ENCODE assay signal across 18 cellular contexts in the genomic region with DNA sequence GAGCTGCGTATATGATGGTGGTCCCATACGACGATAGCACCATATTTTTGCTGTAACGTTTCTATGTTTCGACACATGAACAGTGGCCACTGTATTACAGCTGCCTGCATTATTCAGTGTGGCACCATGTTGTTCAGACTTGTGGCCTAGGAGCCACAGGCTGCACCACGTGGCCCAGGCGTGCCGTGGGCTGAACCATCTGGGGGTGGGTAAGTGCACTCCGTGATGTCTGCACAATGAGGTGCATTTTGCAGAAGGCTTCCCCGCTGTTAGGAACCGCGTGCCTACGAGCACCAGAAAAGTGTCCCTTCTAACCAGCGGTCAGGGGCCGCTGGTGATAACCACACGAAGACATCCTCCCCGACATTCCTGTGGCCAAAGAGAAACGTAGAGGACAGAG.
A peak's percentile ranks its signal among the peaks of the same experiment; 100 is the strongest.
DNase-seq lines count a peak whose midpoint lies in the region; ATAC-seq, FAIRE-seq and TF ChIP-seq lines count a peak whose summit lies in the region.
"Had no signal": no experiment of that assay in that cellular context is flagged by ENCODE, and none has a peak within 500 bp of the region (broad histone marks: within the 10 kb centered on the region; RNA-seq: fewer than 3 reads in every experiment).

No MANE protein-coding gene starts in this region.

- CTCF ChIA-PET in H1 (lab: Charles Lee; ENCODE audit: partially characterized antibody), result no interaction called here

- H2BK120ac ChIP-seq in H1 (replicated peaks; ENCODE audit: low read depth, low read length), result no peak overlapping the region

- H4K91ac ChIP-seq in H1 (replicated peaks; ENCODE audit: insufficient read length, low read length), result no peak overlapping the region

- no peak overlapping the region for H2BK5ac ChIP-seq in H1 (ENCODE audit: low read depth, low read length)

- H3K4me1 Mint-ChIP-seq in neural crest cell, result no peaks in the 10 kb centered on the region
- H3K4me1 Mint-ChIP-seq: CD14-positive monocyte; CD4-positive, alpha-beta memory T cell had no signal

- no peak for TF ChIP-seq POLR2A in H1 (IDR thresholded peaks at IDR 0.05; ENCODE audit: control extremely low read depth in 1 of 2, low read depth in 2 of 2, low read length in 2 of 2)

- peaks cover 7 to 9% of the 10 kb centered on the region in 2 experiments; a peak in 3 of 4 replicates for H3K9me3 ChIP-seq in H1 (ENCODE audit: insufficient read depth in 2 of 2, low read depth in 1 of 2, low read length in 1 of 2)

- no peak overlapping the region for H3K9ac ChIP-seq in H1 (replicated peaks in 1 of 4; ENCODE audit: extremely low read depth in 1 of 4, low read depth in 3 of 4, low read length in 3 of 4)
- H3K9ac ChIP-seq: BLaER1, GM23248 had no signal

- peak overlapping the region; percentile 39; the same call in 1 of the 2 replicates for H4K8ac ChIP-seq in H1 (ENCODE audit: extremely low read depth, insufficient read depth, low read length)

- no peak overlapping the region for H3K14ac ChIP-seq in H1 (ENCODE audit: insufficient read length)

- DNase-seq in H1 (ENCODE audit: low read depth in 1 of 2, low spot score in 2 of 2) (no peak), neural crest cell (ENCODE audit: low read depth, low spot score) (no peak), posterior vena cava (ENCODE audit: low spot score) (peak; percentile 68), MV-4-11 (lab: John Stamatoyannopoulos, UW) (no peak), substantia nigra (lab: John Stamatoyannopoulos, UW) (no peak)
- DNase-seq: 8988T; Calu3; CD4-positive, alpha-beta memory T cell; GF-D8; GM23248; HCEC 1CT; IMR-90 had no signal

- no peak overlapping the region for H3K4me3 ChIP-seq in H1 (ENCODE audit: extremely low read depth in 1 of 4, insufficient read depth in 2 of 4, low read depth in 3 of 4, low read length in 4 of 4)
- H3K4me3 ChIP-seq: BLaER1, GM23248 had no signal

- no peaks in the 10 kb centered on the region for H3K27me3 Mint-ChIP-seq in neural crest cell (ENCODE audit: low read depth)
- H3K27me3 Mint-ChIP-seq: CD4-positive, alpha-beta memory T cell had no signal

- no peaks in the 10 kb centered on the region for H3K27me3 ChIP-seq in H1 (replicated peaks in 1 of 4; ENCODE audit: control insufficient read depth in 3 of 4, extremely low read depth in 1 of 4, insufficient read depth in 3 of 4, low read length in 3 of 4)
- H3K27me3 ChIP-seq: BLaER1 had no signal

- no peak overlapping the region for H3K23ac ChIP-seq in H1 (ENCODE audit: insufficient read length)

- no peaks in the 10 kb centered on the region for H4K20me1 ChIP-seq in H1 (replicated peaks in 1 of 2; ENCODE audit: control insufficient read depth in 1 of 2, insufficient read depth in 2 of 2, low read length in 2 of 2)
- H4K20me1 ChIP-seq: BLaER1 had no signal

- TF ChIP-seq EP300 in Ishikawa (IDR thresholded peaks at IDR 0.05; ENCODE audit: borderline replicate concordance) (no peak), H1 (IDR thresholded peaks at IDR 0.05; ENCODE audit: borderline replicate concordance in 1 of 2, low read depth in 2 of 2, low read length in 2 of 2) (no peak)

- peak overlapping the region; percentile 38; the same call in 1 of the 2 replicates for H3K18ac ChIP-seq in H1 (ENCODE audit: extremely low read depth, low read length)

- TF ChIP-seq RAD21 in Ishikawa (IDR thresholded peaks at IDR 0.05; ENCODE audit: low read depth) (no peak), H1 (IDR thresholded peaks at IDR 0.05 in 1 of 2, conservative IDR thresholded peaks at IDR 0.05 in 1 of 2; ENCODE audit: low read depth in 2 of 2, low read length in 2 of 2) (no peak)

- FAIRE-seq in H1 (lab: Jason Lieb, UNC), result no peak
- FAIRE-seq: H54 had no signal

- POLR2A ChIA-PET in H1 (lab: Charles Lee; ENCODE audit: partially characterized antibody), result no interaction called here

- no peak overlapping the region for H2AK5ac ChIP-seq in H1 (ENCODE audit: low read depth, low read length)

- H2AFZ ChIP-seq in H1 (ENCODE audit: low read length), result no peak overlapping the region
- H2AFZ ChIP-seq: GM23248 had no signal

- H3K27ac Mint-ChIP-seq in neural crest cell (ENCODE audit: unreplicated experiment), result peak overlapping the region; percentile 19
- H3K27ac Mint-ChIP-seq: CD14-positive monocyte; CD4-positive, alpha-beta memory T cell had no signal

- no peak for ATAC-seq in GM19452 (IDR thresholded peaks at IDR 0.05; ENCODE audit: unreplicated experiment)

- peaks cover 0 to 2% (median 0%) of the 10 kb centered on the region in 4 experiments; a peak in 2 of 7 replicates for H3K4me1 ChIP-seq in H1 (replicated peaks in 1 of 4; ENCODE audit: control insufficient read depth in 3 of 4, insufficient read depth in 4 of 4, low read length in 3 of 4)

- H3K9me3 Mint-ChIP-seq in neural crest cell, result no peaks in the 10 kb centered on the region
- H3K9me3 Mint-ChIP-seq: CD4-positive, alpha-beta memory T cell had no signal

- no peak overlapping the region for H3K4me3 Mint-ChIP-seq in neural crest cell
- H3K4me3 Mint-ChIP-seq: CD14-positive monocyte; CD4-positive, alpha-beta memory T cell had no signal

- no peaks in the 10 kb centered on the region for H3K23me2 ChIP-seq in H1 (ENCODE audit: low read depth, low read length)

- H2BK15ac ChIP-seq in H1 (ENCODE audit: low read length), result no peak overlapping the region; the same call in 1 of the 2 replicates

- H3K4me2 ChIP-seq in H1 (ENCODE audit: insufficient read depth in 1 of 2, low read depth in 2 of 2, low read length in 2 of 2), result no peak overlapping the region

- no peaks in the 10 kb centered on the region for H3K79me1 ChIP-seq in H1 (ENCODE audit: low read depth, low read length)

- H3K27ac ChIP-seq in H1 (ENCODE audit: low read depth, low read length), result no peak overlapping the region
- no peak overlapping the region for H3K27ac ChIP-seq in substantia nigra (ENCODE audit: low read depth, low read length, poor library complexity, severe bottlenecking)
- H3K27ac ChIP-seq: BLaER1, GM23248, HL-60 had no signal

- WGBS in H1 (ENCODE audit: extremely low coverage in 1 of 2, insufficient coverage in 1 of 2, insufficient read length in 1 of 2, insufficient replicate concordance in 2 of 2, low coverage in 1 of 2, low lambda C conversion rate in 2 of 2, missing lambda C conversion rate in 1 of 2), 2 experiments, result 88% methylated on average over 18 of the region's 18 CpGs; no CpG with 5 or more reads in 1 of the 2 experiments

- no peak overlapping the region for H3K56ac ChIP-seq in H1 (replicated peaks; ENCODE audit: insufficient read length, low read depth, low read length)

- 0 out of 2 replicates have a peak overlapping the region, but pooled peaks have one; percentile 39 for H2BK12ac ChIP-seq in H1 (ENCODE audit: low read depth, low read length)

- no peak for TF ChIP-seq CTCF in H1 (IDR thresholded peaks at IDR 0.05; ENCODE audit: control extremely low read depth in 1 of 3, insufficient read depth in 1 of 3, low read depth in 1 of 3, low read length in 3 of 3)
- no peak for TF ChIP-seq CTCF in neural crest cell (conservative IDR thresholded peaks at IDR 0.05)

- no peaks in the 10 kb centered on the region for H3K36me3 ChIP-seq in H1 (ENCODE audit: control insufficient read depth in 2 of 4, insufficient read depth in 4 of 4, low read length in 3 of 4)
- H3K36me3 ChIP-seq: BLaER1 had no signal

- no peak overlapping the region for H2BK20ac ChIP-seq in H1 (ENCODE audit: low read length)

- H4K5ac ChIP-seq in H1 (ENCODE audit: insufficient read length, low read depth, low read length), result no peak overlapping the region

- no peak overlapping the region for H3K4ac ChIP-seq in H1 (replicated peaks; ENCODE audit: insufficient read length, low read depth, low read length)

- intact Hi-C loops in posterior vena cava (cut with DNase I), result no loop called here

- no peaks in the 10 kb centered on the region for H3K36me3 Mint-ChIP-seq in neural crest cell (ENCODE audit: low read depth)
- H3K36me3 Mint-ChIP-seq: CD14-positive monocyte; CD4-positive, alpha-beta memory T cell had no signal

- H3K79me2 ChIP-seq in H1 (ENCODE audit: control insufficient read depth in 1 of 2, insufficient read depth in 2 of 2, low read length in 2 of 2), result no peaks in the 10 kb centered on the region

TF ChIP-seq in Ishikawa, 13 proteins besides CTCF, POLR2A, EP300 and RAD21:
- TF ChIP-seq MAX (IDR thresholded peaks at IDR 0.05) (peak; percentile 60), CREB1 (IDR thresholded peaks at IDR 0.05; ENCODE audit: low read depth) (no peak), CEBPB (IDR thresholded peaks at IDR 0.05) (no peak)

TF ChIP-seq in H1, 55 proteins besides CTCF, POLR2A, EP300 and RAD21 (continues in another document):
- TF ChIP-seq POLR2AphosphoS5 (IDR thresholded peaks at IDR 0.05; ENCODE audit: low read depth, low read length), result no peak
- TF ChIP-seq KDM4A (IDR thresholded peaks at IDR 0.05; ENCODE audit: low read depth, low read length, severe bottlenecking), result no peak
- no peak for TF ChIP-seq CHD1 (IDR thresholded peaks at IDR 0.05; ENCODE audit: low read depth, low read length)
- no peak for TF ChIP-seq EZH2 (IDR thresholded peaks at IDR 0.05; ENCODE audit: low read depth, low read length, severe bottlenecking)
- TF ChIP-seq CHD2 (IDR thresholded peaks at IDR 0.05; ENCODE audit: low read length), result no peak
- no peak for TF ChIP-seq TAF1 (IDR thresholded peaks at IDR 0.05; ENCODE audit: low read depth, low read length)
- TF ChIP-seq MAFK (IDR thresholded peaks at IDR 0.05; ENCODE audit: low read depth, low read length), result no peak
- TF ChIP-seq GABPA (IDR thresholded peaks at IDR 0.05; ENCODE audit: borderline replicate concordance, insufficient read depth, low read length), result no peak
- no peak for TF ChIP-seq TEAD4 (IDR thresholded peaks at IDR 0.05; ENCODE audit: low read depth, low read length)
- TF ChIP-seq TBP (IDR thresholded peaks at IDR 0.05; ENCODE audit: low read depth, low read length), result no peak
- no peak for TF ChIP-seq RFX5 (IDR thresholded peaks at IDR 0.05; ENCODE audit: borderline replicate concordance, low read depth, low read length)
- TF ChIP-seq TCF12 (IDR thresholded peaks at IDR 0.05; ENCODE audit: low read depth, low read length), result no peak
- no peak for TF ChIP-seq ATF3 (IDR thresholded peaks at IDR 0.05; ENCODE audit: insufficient read depth, low read depth, low read length)
- no peak for TF ChIP-seq CBX5 (IDR thresholded peaks at IDR 0.05; ENCODE audit: low read depth, low read length)
- TF ChIP-seq HDAC2 (IDR thresholded peaks at IDR 0.05; ENCODE audit: borderline replicate concordance in 1 of 2, low read depth in 2 of 2, low read length in 2 of 2), result no peak
- no peak for TF ChIP-seq CTBP2 (IDR thresholded peaks at IDR 0.05; ENCODE audit: borderline replicate concordance, insufficient read depth, insufficient read length, low read length)
- TF ChIP-seq JUN (IDR thresholded peaks at IDR 0.05; ENCODE audit: low read depth, low read length), result no peak
- no peak for TF ChIP-seq MAX (IDR thresholded peaks at IDR 0.05)
